1 cellular context compared by ENCODE assay signal in genomic region chr7:18960735-18961134, GRCh38.
TF ChIP-seq lines count a peak whose summit lies in the region.

No MANE protein-coding gene starts in this region.

TF ChIP-seq in IMR-90, 13 proteins besides CTCF, POLR2A, EP300 and RAD21:
- TF ChIP-seq SMC3 (IDR thresholded peaks at IDR 0.05; ENCODE audit: low read depth, low read length) (no peak), USF2 (IDR thresholded peaks at IDR 0.05; ENCODE audit: low read depth, low read length) (no peak), NFE2L2 (IDR thresholded peaks at IDR 0.05; ENCODE audit: low read depth, low read length) (no peak), MAFK (IDR thresholded peaks at IDR 0.05; ENCODE audit: low read depth, low read length) (no peak), BHLHE40 (IDR thresholded peaks at IDR 0.05; ENCODE audit: low read depth, low read length) (no peak), MAZ (IDR thresholded peaks at IDR 0.05; ENCODE audit: borderline replicate concordance, low read depth, low read length) (no peak), CHD1 (IDR thresholded peaks at IDR 0.05; ENCODE audit: low read depth, low read length) (no peak), ELK1 (IDR thresholded peaks at IDR 0.05; ENCODE audit: borderline replicate concordance, low read depth, low read length) (no peak), RFX5 (IDR thresholded peaks at IDR 0.05; ENCODE audit: low read depth, low read length) (no peak), CEBPB (IDR thresholded peaks at IDR 0.05; ENCODE audit: low read depth, low read length) (no peak), RCOR1 (IDR thresholded peaks at IDR 0.05; ENCODE audit: insufficient replicate concordance, low read length) (no peak), MXI1 (IDR thresholded peaks at IDR 0.05; ENCODE audit: borderline replicate concordance, low read depth, low read length) (no peak), FOS (IDR thresholded peaks at IDR 0.05; ENCODE audit: low read depth, low read length) (no peak)
